ENCODE assay signal across 19 cellular contexts in genomic region chr4:69773443-69773842, GRCh38. TPM values are rescaled to one million over a fixed set of nuclear protein-coding genes. Genes with fewer than 3 reads are reported as not detected.
"Had no signal": no experiment of that assay in that cellular context is flagged by ENCODE, and none has a peak within 500 bp of the region (broad histone marks: within the 10 kb centered on the region; RNA-seq: fewer than 3 reads in every experiment).

No MANE protein-coding gene starts in this region.

- H3K4me1 ChIP-seq: esophagus squamous epithelium, heart right ventricle, lower lobe of right lung, psoas muscle, sigmoid colon, upper lobe of right lung had no signal

- H3K4me3 ChIP-seq: esophagus squamous epithelium, heart right ventricle, lower lobe of right lung, psoas muscle, sigmoid colon, upper lobe of right lung had no signal

- H3K27ac ChIP-seq: esophagus squamous epithelium, heart right ventricle, lower lobe of right lung, psoas muscle, upper lobe of right lung had no signal

- DNase-seq: activated B cell treated with CpG ODN at 0.5 μM for 24 hours; activated CD4-positive, alpha-beta T cell treated with anti-CD3 and anti-CD28 coated beads, Interleukin-2, amount 10 ng/mL, durations not matched to agents 24 days and 14 days; activated naive CD4-positive, alpha-beta T cell treated with anti-CD3 and anti-CD28 coated beads for 36 hours; endodermal cell; esophagus squamous epithelium; heart right ventricle; kidney; lower lobe of right lung; nephron progenitor cell; psoas muscle; sigmoid colon; stimulated activated CD4-positive, alpha-beta T cell treated with anti-CD3 and anti-CD28 coated beads, Interleukin-12 subunit alpha, Interleukin-12 subunit beta, amount 100 ng/mL, for 4 hours; stimulated activated naive CD4-positive, alpha-beta T cell; substantia nigra; T-cell; T1000; upper lobe of right lung had no signal

- FAIRE-seq: frontal cortex, kidney had no signal

- H3K9me3 ChIP-seq: esophagus squamous epithelium, heart right ventricle, lower lobe of right lung, psoas muscle, sigmoid colon, upper lobe of right lung had no signal

- H3K36me3 ChIP-seq: esophagus squamous epithelium, heart right ventricle, lower lobe of right lung, sigmoid colon, upper lobe of right lung had no signal

- H3K27me3 ChIP-seq: esophagus squamous epithelium, heart right ventricle, sigmoid colon, upper lobe of right lung had no signal

RNA-seq across cellular contexts. Expression of gene SULT1B1, which starts 13.0 kb away (rescaled TPM):
- total RNA-seq: endodermal cell, SK-MEL-5 had no signal
